ENCODE assay signal across 14 cellular contexts in the genomic region with DNA sequence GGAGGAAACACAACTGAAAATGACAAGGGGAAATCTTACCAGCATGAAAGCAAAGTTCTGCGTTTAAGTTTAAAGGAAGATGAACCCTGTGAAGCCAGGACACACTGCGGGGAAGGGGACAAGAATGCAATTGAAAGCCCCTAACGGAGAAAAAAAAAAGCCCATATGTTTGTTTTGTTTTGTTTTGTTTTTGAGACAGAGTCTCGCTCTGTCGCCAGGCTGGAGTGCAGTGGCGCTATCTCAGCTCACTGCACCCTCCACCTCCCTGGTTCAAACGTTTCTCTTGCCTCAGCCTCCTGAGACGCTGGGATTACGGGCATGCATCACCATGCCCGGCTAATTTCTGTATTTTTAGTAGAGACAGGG. TPM values are rescaled to one million over a fixed set of nuclear protein-coding genes. Genes with fewer than 3 reads are reported as not detected.
DNase-seq lines count a peak whose midpoint lies in the region; ATAC-seq, FAIRE-seq and TF ChIP-seq lines count a peak whose summit lies in the region.
"Had no signal": no experiment of that assay in that cellular context is flagged by ENCODE, and none has a peak within 500 bp of the region (broad histone marks: within the 10 kb centered on the region; RNA-seq: fewer than 3 reads in every experiment).

No MANE protein-coding gene starts in this region.

- no peaks in the 10 kb centered on the region for H3K27me3 ChIP-seq in heart right ventricle
- no peaks in the 10 kb centered on the region for H3K27me3 ChIP-seq in tibial nerve

- DNase-seq in heart right ventricle (no peak), left cardiac atrium (no peak), kidney (peak; percentile 12), tibial nerve (ENCODE audit: low spot score in 2 of 2) (no peak), amniotic stem cell (lab: John Stamatoyannopoulos, UW) (no peak), A172 (ENCODE audit: low spot score) (no peak), SW480 (ENCODE audit: low spot score) (no peak)
- peak; percentile 42 for DNase-seq in activated CD4-positive, alpha-beta memory T cell treated with anti-CD3 and anti-CD28 coated beads for 36 hours
- DNase-seq: NCI-H510A had no signal

- H3K27ac ChIP-seq in heart right ventricle (peak overlapping the region in 9 of 10 donors; percentile 2 to 99 (median 94)), kidney (ENCODE audit: low read depth in 2 of 2, low read length in 2 of 2) (no peak overlapping the region), tibial nerve (peak overlapping the region in 3 of 4 donors; percentile 92 to 99 (median 95))

- no peaks in the 10 kb centered on the region for H3K9me3 Mint-ChIP-seq in activated CD4-positive, alpha-beta memory T cell treated with anti-CD3 and anti-CD28 coated beads for 36 hours

- WGBS in heart right ventricle, 2 donors = 73 to 74% methylated on average over 10 of the region's 10 CpGs
- WGBS in tibial nerve, 2 donors = 59 to 65% methylated on average over 10 of the region's 10 CpGs

- H3K36me3 Mint-ChIP-seq in activated CD4-positive, alpha-beta memory T cell treated with anti-CD3 and anti-CD28 coated beads for 36 hours = peaks cover 28% of the 10 kb centered on the region

- POLR2A ChIA-PET in activated CD4-positive, alpha-beta memory T cell treated with anti-CD3 and anti-CD28 coated beads for 36 hours (lab: Charles Lee) = interaction anchor here (0.8 to 6.8 kb wide), 5 partner anchors 9 to 98 kb away, joined by 3 to 166 read pairs (median 5); a partner anchor contains a TSS

- no peak for TF ChIP-seq POLR2A in tibial nerve (IDR thresholded peaks at IDR 0.05)

- no peak for FAIRE-seq in kidney (lab: Jason Lieb, UNC)

- H3K4me3 ChIP-seq in heart right ventricle = peak overlapping the region in 4 of 10 donors; percentile 92 to 100 (median 97)
- no peak overlapping the region for H3K4me3 ChIP-seq in kidney (ENCODE audit: low read length in 2 of 2)
- peak overlapping the region in 2 of 4 donors; percentile 20 to 97 for H3K4me3 ChIP-seq in tibial nerve

- ATAC-seq in heart right ventricle = no peak
- no peak for ATAC-seq in left cardiac atrium

- intact Hi-C loops in heart right ventricle (cut with DNase I) (loop anchor here in 5 of 10 donors (5.0 to 10.0 kb wide), 6 partner anchors 43 to 273 kb away; a partner anchor contains a TSS), left cardiac atrium (cut with DNase I) (loop anchor here (5.0 kb wide), 2 partner anchors 78 to 97 kb away; a partner anchor contains a TSS), kidney (cut with DNase I) (loop anchor here (10.0 kb wide), 1 partner anchor 70 kb away; no protein-coding TSS in a partner anchor)
- intact Hi-C loops in activated CD4-positive, alpha-beta memory T cell treated with anti-CD3 and anti-CD28 coated beads for 36 hours (cut with micrococcal nuclease) = loop anchor here (1.0 to 10.0 kb wide), 7 partner anchors 10 to 1430 kb away; a partner anchor contains a TSS

- no peak overlapping the region for H3K9ac ChIP-seq in kidney (ENCODE audit: low read length in 2 of 2)

- CTCF ChIA-PET in activated CD4-positive, alpha-beta memory T cell treated with anti-CD3 and anti-CD28 coated beads for 36 hours (lab: Charles Lee) = interaction anchor here (1.1 to 10.9 kb wide), 6 partner anchors 11 to 108 kb away, joined by 3 to 142 read pairs (median 14); no protein-coding TSS in a partner anchor

- H3K27ac Mint-ChIP-seq in activated CD4-positive, alpha-beta memory T cell treated with anti-CD3 and anti-CD28 coated beads for 36 hours = peak overlapping the region; percentile 99

- H3K4me1 ChIP-seq in heart right ventricle (peaks cover 0 to 72% (median 42%) of the 10 kb centered on the region in 9 donors), kidney (ENCODE audit: control insufficient read depth in 1 of 2, insufficient read depth in 1 of 2, low read depth in 1 of 2, low read length in 2 of 2) (peaks cover 0 to 5% of the 10 kb centered on the region in 2 donors), tibial nerve (peaks cover 0 to 59% (median 15%) of the 10 kb centered on the region in 4 donors)

- H3K9me3 ChIP-seq in heart right ventricle (no peaks in the 10 kb centered on the region), kidney (ENCODE audit: control insufficient read depth in 1 of 2, low read length in 2 of 2) (no peaks in the 10 kb centered on the region), tibial nerve (no peaks in the 10 kb centered on the region)

- peak overlapping the region; percentile 99 for H3K4me3 Mint-ChIP-seq in activated CD4-positive, alpha-beta memory T cell treated with anti-CD3 and anti-CD28 coated beads for 36 hours

- TF ChIP-seq EP300 in tibial nerve (IDR thresholded peaks at IDR 0.05) = no peak

- no peaks in the 10 kb centered on the region for H3K27me3 Mint-ChIP-seq in activated CD4-positive, alpha-beta memory T cell treated with anti-CD3 and anti-CD28 coated beads for 36 hours

- peaks cover 47% of the 10 kb centered on the region for H3K4me1 Mint-ChIP-seq in activated CD4-positive, alpha-beta memory T cell treated with anti-CD3 and anti-CD28 coated beads for 36 hours (ENCODE audit: low read depth)

- TF ChIP-seq CTCF in heart right ventricle (IDR thresholded peaks at IDR 0.05) (no peak), kidney (IDR thresholded peaks at IDR 0.05; ENCODE audit: borderline replicate concordance, extremely low read depth, insufficient read depth) (no peak), tibial nerve (IDR thresholded peaks at IDR 0.05) (no peak)

- H3K36me3 ChIP-seq in heart right ventricle (peaks cover 0 to 39% (median 0%) of the 10 kb centered on the region in 9 donors), kidney (ENCODE audit: control insufficient read depth in 1 of 2, insufficient read depth in 2 of 2, low read length in 2 of 2) (no peaks in the 10 kb centered on the region), tibial nerve (no peaks in the 10 kb centered on the region)

RNA-seq across cellular contexts. Expression of a gene that starts 2.9 kb away (rescaled TPM):
- total RNA-seq in heart right ventricle (10 to 100 TPM in 5 of 10 donors, 1 to 10 TPM in 5; 5.6 to 22.3 (median 9.8) TPM), left cardiac atrium (10 to 100 TPM; 15.4 to 18.1 TPM), kidney (42.8 TPM), tibial nerve (10 to 100 TPM; 35.4 to 75.6 (median 48.0) TPM)
- polyA plus RNA-seq in heart right ventricle (10 to 100 TPM in 1 of 2 donors, 1 to 10 TPM in 1; 9.3 to 10.8 TPM), kidney (ENCODE audit: insufficient read depth, low read depth, low replicate concordance) (7.2 TPM)
- total RNA-seq in activated CD4-positive, alpha-beta memory T cell treated with anti-CD3 and anti-CD28 coated beads for 36 hours = 100 to 1,000 TPM in 1 of 2 experiments, 10 to 100 TPM in 1; 98.2 to 104 TPM
- total RNA-seq in A172 (2014; rRNA removed; shearing (Covaris generic)) = 13.2 and 17.9 TPM in 2 replicates

RNA-seq across cellular contexts. Expression of a gene that starts 8.9 kb away (rescaled TPM):
- total RNA-seq in heart right ventricle (not detected), left cardiac atrium (not detected), kidney (not detected), tibial nerve (not detected)
- polyA plus RNA-seq in heart right ventricle (not detected), kidney (ENCODE audit: insufficient read depth, low read depth, low replicate concordance) (not detected)
- total RNA-seq in activated CD4-positive, alpha-beta memory T cell treated with anti-CD3 and anti-CD28 coated beads for 36 hours = not detected
- total RNA-seq in A172 (2014; rRNA removed; shearing (Covaris generic)) = not detected in 2 replicates
- total RNA-seq: esophagus mucosa, lower leg skin, skeletal muscle tissue had no signal
- polyA plus RNA-seq: adipose tissue, BJ had no signal

Comparison
In these comparisons a context has a peak if more than half of its experiments do, and no peak if none do; other contexts are left out.
1. DNase-seq: peak in activated CD4-positive, alpha-beta memory T cell treated with anti-CD3 and anti-CD28 coated beads for 36 hours (single experiment) and kidney (single experiment); none in heart right ventricle (0 of 2), left cardiac atrium (single experiment), tibial nerve (0 of 2), amniotic stem cell (single experiment), A172 (single experiment) and SW480 (single experiment).
2. H3K27ac ChIP-seq: peak in heart right ventricle (9 of 10) and tibial nerve (3 of 4); none in kidney (0 of 2).